23 cellular contexts compared by ENCODE assay signal in genomic region chr5:149267241-149267973, GRCh38. TPM values are rescaled to one million over a fixed set of nuclear protein-coding genes. Genes with fewer than 3 reads are reported as not detected.
DNase-seq lines count a peak whose midpoint lies in the region; ATAC-seq lines count a peak whose summit lies in the region.
"Had no signal": no experiment of that assay in that cellular context is flagged by ENCODE, and none has a peak within 500 bp of the region (broad histone marks: within the 10 kb centered on the region; RNA-seq: fewer than 3 reads in every experiment).

No MANE protein-coding gene starts in this region.

- no peak for ATAC-seq in GM21360 (IDR thresholded peaks at IDR 0.05; ENCODE audit: unreplicated experiment)
- ATAC-seq: psoas muscle had no signal

- peak; percentile 37 for DNase-seq in Daoy (ENCODE audit: low read depth)
- DNase-seq in anterior cingulate cortex (lab: John Stamatoyannopoulos, UW), result peak in 51 of 58 donors; percentile 4 to 87 (median 65)
- peak; percentile 78 to 83 for DNase-seq in hippocampal formation (lab: John Stamatoyannopoulos, UW)
- DNase-seq in pons (ENCODE audit: low spot score), result peak; percentile 96
- DNase-seq in dermis blood vessel endothelial cell, result no peak
- no peak for DNase-seq in NCI-H2171 (lab: John Stamatoyannopoulos, UW)
- DNase-seq in effector CD8-positive, alpha-beta T cell (lab: John Stamatoyannopoulos, UW), result no peak
- DNase-seq: activated CD4-positive, CD25-positive, alpha-beta regulatory T cell treated with anti-CD3 and anti-CD28 coated beads, Interleukin-2, amount 50 U/mL, for 72 hours; activated CD8-positive, alpha-beta memory T cell treated with anti-CD3 and anti-CD28 coated beads for 24 hours; activated gamma-delta T cell; activated T-cell treated with anti-CD3 and anti-CD28 coated beads, Interleukin-2, amount 50 U/mL, for 1 hour; adrenal gland; HCEC 1CT; immature natural killer cell; Kasumi-1; NCI-H1694; NCI-H526 treated with DMSO at 0.1 percent for 48 hours; nephron progenitor cell; psoas muscle; small intestine; stimulated activated CD4-positive, alpha-beta T cell treated with anti-CD3 and anti-CD28 coated beads, Interleukin-1b, Interleukin-23, amount 100 ng/mL, for 48 hours had no signal

RNA-seq across cellular contexts. Expression of gene AFAP1L1, which starts 4.3 kb away (rescaled TPM):
- total RNA-seq in Daoy (2014; rRNA removed; shearing (Covaris generic)), result 11.7 and 12.8 TPM in 2 replicates
- total RNA-seq in dermis blood vessel endothelial cell, result 234 and 264 TPM in 2 replicates
- total RNA-seq: T-helper 1 cell treated with Interleukin-12 subunit alpha and Interleukin-12 subunit beta and Interleukin-4 antibody, amounts not matched to agents 30 ng/mL and 1 ng/mL, for 36 hours had no signal

Comparison
In these comparisons a context has a peak if more than half of its experiments do, and no peak if none do; other contexts are left out.
1. DNase-seq: peak in Daoy (single experiment), anterior cingulate cortex (51 of 58), hippocampal formation (2 of 2) and pons (single experiment); none in dermis blood vessel endothelial cell (single experiment), NCI-H2171 (single experiment) and effector CD8-positive, alpha-beta T cell (single experiment).
2. RNA of gene AFAP1L1, which starts 4.3 kb away (total RNA-seq): 234 to 264 TPM in dermis blood vessel endothelial cell; 11.7 to 12.8 TPM in Daoy; every median in the first group is over 10 times any median in the second.